18 cellular contexts compared by ENCODE assay signal in the genomic region with DNA sequence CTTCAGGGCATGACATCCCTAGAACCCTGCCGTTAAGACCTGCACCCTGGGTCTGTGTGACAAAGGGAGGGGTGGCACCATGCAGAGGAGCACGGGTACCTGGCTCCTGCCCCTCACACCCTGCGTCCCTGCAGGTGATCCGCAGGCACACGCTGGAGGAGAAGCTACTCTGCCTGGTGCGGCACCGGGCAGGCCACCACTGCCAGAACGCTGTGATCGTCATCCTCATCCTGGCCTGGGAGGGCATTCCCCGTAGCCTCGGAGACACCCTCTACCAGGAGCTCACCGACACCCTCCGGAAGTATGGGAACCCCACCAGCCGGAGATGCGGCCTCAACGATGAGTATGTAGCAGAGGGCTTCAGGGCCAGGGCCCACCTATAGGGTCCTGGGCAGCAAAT.
A peak's percentile ranks its signal among the peaks of the same experiment; 100 is the strongest.
DNase-seq lines count a peak whose midpoint lies in the region; ATAC-seq and TF ChIP-seq lines count a peak whose summit lies in the region.
"Had no signal": no experiment of that assay in that cellular context is flagged by ENCODE, and none has a peak within 500 bp of the region (broad histone marks: within the 10 kb centered on the region; RNA-seq: fewer than 3 reads in every experiment).

No MANE protein-coding gene starts in this region.

- no peak overlapping the region for H3K23ac ChIP-seq in neuronal stem cell (ENCODE audit: low read depth, low read length, poor library complexity)

- H3K4me1 ChIP-seq in left ventricle myocardium inferior (no peaks in the 10 kb centered on the region), neuronal stem cell (ENCODE audit: control insufficient read depth in 2 of 2, insufficient read depth in 1 of 2, low read depth in 1 of 2, low read length in 2 of 2) (no peaks in the 10 kb centered on the region)

- peak overlapping the region; percentile 71 for H3K9ac ChIP-seq in neuronal stem cell (ENCODE audit: low read depth, low read length, poor library complexity)

- no peak overlapping the region for H2AK5ac ChIP-seq in neuronal stem cell (ENCODE audit: low read depth, low read length)

- H4K91ac ChIP-seq in neuronal stem cell (ENCODE audit: low read depth, low read length, poor library complexity): no peak overlapping the region

- H2BK5ac ChIP-seq in neuronal stem cell (ENCODE audit: low read length): no peak overlapping the region

- no peak overlapping the region for H4K8ac ChIP-seq in neuronal stem cell (ENCODE audit: low read depth, low read length)

- H3K18ac ChIP-seq in neuronal stem cell (ENCODE audit: low read length): no peak overlapping the region

- H2BK15ac ChIP-seq in neuronal stem cell (ENCODE audit: low read length): no peak overlapping the region

- H3K9me3 Mint-ChIP-seq in stimulated activated naive B cell treated with anti-CD40 and anti-IgM and Interleukin-4, amounts not matched to agents 10 μg/mL and 1 μg/mL and 100 μg/mL, for 72 hours: no peaks in the 10 kb centered on the region
- H3K9me3 Mint-ChIP-seq: CD8-positive, alpha-beta T cell; GM23338; H9; HFFc6 had no signal

- H3K4me3 Mint-ChIP-seq in T-helper 17 cell: no peak overlapping the region
- H3K4me3 Mint-ChIP-seq in stimulated activated naive B cell treated with anti-CD40 and anti-IgM and Interleukin-4, amounts not matched to agents 10 μg/mL and 1 μg/mL and 100 μg/mL, for 72 hours: no peak overlapping the region
- H3K4me3 Mint-ChIP-seq: CD8-positive, alpha-beta T cell; GM23338; H9; HFFc6 had no signal

- H3K4me3 ChIP-seq in left ventricle myocardium inferior (no peak overlapping the region), neuronal stem cell (ENCODE audit: low read length in 2 of 2) (no peak overlapping the region)
- H3K4me3 ChIP-seq: GM12878, GM23338 had no signal

- H3K27me3 Mint-ChIP-seq in T-helper 17 cell: no peaks in the 10 kb centered on the region
- no peaks in the 10 kb centered on the region for H3K27me3 Mint-ChIP-seq in stimulated activated naive B cell treated with anti-CD40 and anti-IgM and Interleukin-4, amounts not matched to agents 10 μg/mL and 1 μg/mL and 100 μg/mL, for 72 hours

- no peak overlapping the region for H3K14ac ChIP-seq in neuronal stem cell (ENCODE audit: low read length)

- H2BK12ac ChIP-seq in neuronal stem cell (ENCODE audit: low read length): no peak overlapping the region

- H2BK120ac ChIP-seq in neuronal stem cell (ENCODE audit: low read depth, low read length): no peak overlapping the region

- H3K4me2 ChIP-seq in neuronal stem cell (ENCODE audit: insufficient read depth, low read length, poor library complexity, severe bottlenecking): no peak overlapping the region
- H3K4me2 ChIP-seq: GM23338 had no signal

- peaks cover 3% of the 10 kb centered on the region for H3K4me1 Mint-ChIP-seq in T-helper 17 cell
- peaks cover 0 to 6% of the 10 kb centered on the region in 2 donors for H3K4me1 Mint-ChIP-seq in stimulated activated naive B cell treated with anti-CD40 and anti-IgM and Interleukin-4, amounts not matched to agents 10 μg/mL and 1 μg/mL and 100 μg/mL, for 72 hours
- H3K4me1 Mint-ChIP-seq: GM23338 had no signal

- intact Hi-C loops in Right ventricle myocardium inferior (cut with DNase I): no loop called here
- intact Hi-C loops in left ventricle myocardium inferior (cut with micrococcal nuclease): no loop called here

- H3K27ac ChIP-seq in left ventricle myocardium inferior (replicated peaks) (no peak overlapping the region), neuronal stem cell (replicated peaks; ENCODE audit: low read length) (no peak overlapping the region)

- H3K27me3 ChIP-seq in left ventricle myocardium inferior (ENCODE audit: low read depth) (no peaks in the 10 kb centered on the region), neuronal stem cell (ENCODE audit: control insufficient read depth in 3 of 3, insufficient read depth in 3 of 3, low read depth in 1 of 3, low read length in 3 of 3) (no peaks in the 10 kb centered on the region)

- no peak for TF ChIP-seq CTCF in left ventricle myocardium inferior (IDR thresholded peaks at IDR 0.05; ENCODE audit: borderline replicate concordance)

- ATAC-seq in Right ventricle myocardium inferior (peak; percentile 29), T-helper 17 cell (no peak), HG02885 (IDR thresholded peaks at IDR 0.05; ENCODE audit: poor library complexity, unreplicated experiment) (no peak)
- no peak for ATAC-seq in stimulated activated naive B cell treated with anti-CD40 and anti-IgM and Interleukin-4, amounts not matched to agents 10 μg/mL and 1 μg/mL and 100 μg/mL, for 72 hours (replicated peaks)
- ATAC-seq: CD8-positive, alpha-beta T cell; GM12878; GM23338 had no signal

- H2AFZ ChIP-seq in neuronal stem cell (ENCODE audit: low read length): no peak overlapping the region
- H2AFZ ChIP-seq: GM23338 had no signal

- no peaks in the 10 kb centered on the region for H3K9me3 ChIP-seq in left ventricle myocardium inferior (replicated peaks)
- H3K9me3 ChIP-seq in T-helper 17 cell (ENCODE audit: control insufficient read depth, low read length, poor library complexity, severe bottlenecking): no peaks in the 10 kb centered on the region
- no peaks in the 10 kb centered on the region for H3K9me3 ChIP-seq in neuronal stem cell (replicated peaks in 1 of 2; ENCODE audit: control insufficient read depth in 2 of 2, insufficient read depth in 1 of 2, low read depth in 1 of 2, low read length in 2 of 2)

- H3K79me1 ChIP-seq in neuronal stem cell (ENCODE audit: low read depth, low read length): no peaks in the 10 kb centered on the region

- no CpG with 5 or more reads among the region's 16 CpGs for WGBS in neuronal stem cell (ENCODE audit: extremely low coverage in 2 of 2, insufficient read length in 2 of 2, insufficient replicate concordance in 1 of 2), 2 donors

- H3K36me3 ChIP-seq in left ventricle myocardium inferior (peaks cover 44% of the 10 kb centered on the region), neuronal stem cell (replicated peaks in 1 of 2; ENCODE audit: control insufficient read depth in 2 of 2, insufficient read depth in 2 of 2, low read length in 2 of 2) (peaks cover 38 to 95% of the 10 kb centered on the region in 2 donors)

- DNase-seq in Right ventricle myocardium inferior (ENCODE audit: missing footprints) (no peak), left ventricle myocardium inferior (no peak), T-helper 17 cell (no peak), neuronal stem cell (ENCODE audit: low spot score) (no peak), HCEC 1CT (no peak)
- no peak for DNase-seq in stimulated activated naive B cell treated with anti-CD40 and anti-IgM and Interleukin-4, amounts not matched to agents 10 μg/mL and 1 μg/mL and 100 μg/mL, for 72 hours
- DNase-seq in stimulated activated CD8-positive, alpha-beta memory T cell treated with anti-CD3 and anti-CD28 coated beads, Interleukin-4, amount 100 ng/mL, for 48 hours: no peak
- DNase-seq: C1 segment of cervical spinal cord; CD8-positive, alpha-beta T cell; DMS 273 treated with DMSO at 0.1 percent for 48 hours; DMS79; EL; GDM1; H9; HFFc6 had no signal

- H3K36me3 Mint-ChIP-seq in T-helper 17 cell (ENCODE audit: low read depth): peaks cover 8% of the 10 kb centered on the region
- peaks cover 64 to 70% of the 10 kb centered on the region in 2 donors for H3K36me3 Mint-ChIP-seq in stimulated activated naive B cell treated with anti-CD40 and anti-IgM and Interleukin-4, amounts not matched to agents 10 μg/mL and 1 μg/mL and 100 μg/mL, for 72 hours

- peak overlapping the region; percentile 63 for H3K27ac Mint-ChIP-seq in T-helper 17 cell
- H3K27ac Mint-ChIP-seq in stimulated activated naive B cell treated with anti-CD40 and anti-IgM and Interleukin-4, amounts not matched to agents 10 μg/mL and 1 μg/mL and 100 μg/mL, for 72 hours: peak overlapping the region; percentile 51
- H3K27ac Mint-ChIP-seq: CD8-positive, alpha-beta T cell; GM23338; H9; HFFc6 had no signal

- H3K4ac ChIP-seq in neuronal stem cell (ENCODE audit: low read length): no peak overlapping the region
